In genomic region chr1:159896086-159896930, GRCh38 we compare ENCODE assay signal across 18 cellular contexts. TPM values are rescaled to one million over a fixed set of nuclear protein-coding genes. Genes with fewer than 3 reads are reported as not detected.
A peak's percentile ranks its signal among the peaks of the same experiment; 100 is the strongest.
DNase-seq lines count a peak whose midpoint lies in the region; TF ChIP-seq lines count a peak whose summit lies in the region.
"Had no signal": no experiment of that assay in that cellular context is flagged by ENCODE, and none has a peak within 500 bp of the region (broad histone marks: within the 10 kb centered on the region; RNA-seq: fewer than 3 reads in every experiment).

No MANE protein-coding gene starts in this region.

- TF ChIP-seq POLR2A in stomach (IDR thresholded peaks at IDR 0.05) = no peak

- H3K27ac Mint-ChIP-seq in chondrocyte (ENCODE audit: unreplicated experiment) (peak overlapping the region; percentile 4), neural progenitor cell (no peak overlapping the region)
- H3K27ac Mint-ChIP-seq: activated naive CD4-positive, alpha-beta T cell treated with anti-CD3 and anti-CD28 coated beads, Interleukin-2, amount 50 U/mL, for 24 hours; HFFc6; stimulated activated memory B cell treated with anti-CD40 and anti-IgM and Interleukin-4, amounts not matched to agents 10 μg/mL and 1 μg/mL and 100 μg/mL, for 72 hours had no signal

- H3K27me3 Mint-ChIP-seq in chondrocyte (ENCODE audit: low read depth) (no peaks in the 10 kb centered on the region), neural progenitor cell (ENCODE audit: insufficient read depth, low read depth) (peaks cover 11% of the 10 kb centered on the region)
- H3K27me3 Mint-ChIP-seq: activated naive CD4-positive, alpha-beta T cell treated with anti-CD3 and anti-CD28 coated beads, Interleukin-2, amount 50 U/mL, for 24 hours had no signal

- H3K4me1 Mint-ChIP-seq in chondrocyte (ENCODE audit: low read depth) (peaks cover 19% of the 10 kb centered on the region), neural progenitor cell (peaks cover 21% of the 10 kb centered on the region)

- no peak overlapping the region for H3K9ac ChIP-seq in neural progenitor cell

- peak overlapping the region in 3 of 5 donors; percentile 18 to 36 (median 35) for H3K27ac ChIP-seq in stomach
- H3K27ac ChIP-seq in neural progenitor cell = no peak overlapping the region
- H3K27ac ChIP-seq: tibial artery had no signal

- H3K9me3 Mint-ChIP-seq in chondrocyte (ENCODE audit: low read depth) (no peaks in the 10 kb centered on the region), neural progenitor cell (no peaks in the 10 kb centered on the region)
- H3K9me3 Mint-ChIP-seq: activated naive CD4-positive, alpha-beta T cell treated with anti-CD3 and anti-CD28 coated beads, Interleukin-2, amount 50 U/mL, for 24 hours; activated T-cell treated with anti-CD3 and anti-CD28 coated beads, Interleukin-2, amount 50 U/mL, for 4 hours; HFFc6; neural crest cell; stimulated activated memory B cell treated with anti-CD40 and anti-IgM and Interleukin-4, amounts not matched to agents 10 μg/mL and 1 μg/mL and 100 μg/mL, for 72 hours had no signal

- 44 to 57% (median 51%) methylated on average over 5 of the region's 5 CpGs for WGBS in stomach, 5 donors

- no peak for TF ChIP-seq EP300 in stomach (IDR thresholded peaks at IDR 0.05)

- no peak for TF ChIP-seq CTCF in chondrocyte (IDR thresholded peaks at IDR 0.05)
- TF ChIP-seq CTCF in stomach (IDR thresholded peaks at IDR 0.05) = no peak
- TF ChIP-seq CTCF in neural progenitor cell (IDR thresholded peaks at IDR 0.05) = no peak

- H3K36me3 Mint-ChIP-seq in chondrocyte (ENCODE audit: low read depth) = no peaks in the 10 kb centered on the region
- H3K36me3 Mint-ChIP-seq in neural progenitor cell = no peaks in the 10 kb centered on the region
- H3K36me3 Mint-ChIP-seq: activated naive CD4-positive, alpha-beta T cell treated with anti-CD3 and anti-CD28 coated beads, Interleukin-2, amount 50 U/mL, for 24 hours; stimulated activated memory B cell treated with anti-CD40 and anti-IgM and Interleukin-4, amounts not matched to agents 10 μg/mL and 1 μg/mL and 100 μg/mL, for 72 hours had no signal

- DNase-seq in MV-4-11 (lab: John Stamatoyannopoulos, UW) = peak; percentile 74
- DNase-seq in chondrocyte (ENCODE audit: low spot score) = no peak
- peak; percentile 67 for DNase-seq in medulla oblongata (ENCODE audit: extremely low spot score)
- no peak for DNase-seq in stomach
- DNase-seq in NCI-H748 treated with DMSO at 0.1 percent for 48 hours (lab: John Stamatoyannopoulos, UW) = no peak
- DNase-seq in NCI-H187 (lab: John Stamatoyannopoulos, UW) = no peak
- DNase-seq in neural progenitor cell (ENCODE audit: low spot score) = no peak
- DNase-seq: activated T-cell treated with anti-CD3 and anti-CD28 coated beads, Interleukin-2, amount 50 U/mL, for 4 hours; HFFc6; islet precursor cell; NCI-H526 had no signal

- H3K36me3 ChIP-seq in stomach = no peaks in the 10 kb centered on the region
- no peaks in the 10 kb centered on the region for H3K36me3 ChIP-seq in neural progenitor cell
- H3K36me3 ChIP-seq: tibial artery had no signal

- H3F3A ChIP-seq in neural progenitor cell (ENCODE audit: low read depth) = peaks cover 12% of the 10 kb centered on the region

- intact Hi-C loops in stomach (cut with DNase I; ENCODE audit: low total_unique reads) = no loop called here

- H3K9me3 ChIP-seq in stomach = no peaks in the 10 kb centered on the region
- no peaks in the 10 kb centered on the region for H3K9me3 ChIP-seq in neural progenitor cell (ENCODE audit: low read depth)
- H3K9me3 ChIP-seq: tibial artery had no signal

- peaks cover 20 to 46% (median 32%) of the 10 kb centered on the region in 4 donors for H3K4me1 ChIP-seq in stomach
- H3K4me1 ChIP-seq in neural progenitor cell = peaks cover 9% of the 10 kb centered on the region

- no peak overlapping the region for H3K4me2 ChIP-seq in neural progenitor cell

- H2AFZ ChIP-seq in neural progenitor cell (replicated peaks) = no peak overlapping the region

- H3K27me3 ChIP-seq in stomach (no peaks in the 10 kb centered on the region), neural progenitor cell (peaks cover 15% of the 10 kb centered on the region)
- H3K27me3 ChIP-seq: tibial artery had no signal

- H3K4me3 Mint-ChIP-seq in chondrocyte (ENCODE audit: unreplicated experiment) = no peak overlapping the region
- H3K4me3 Mint-ChIP-seq in neural progenitor cell = no peak overlapping the region
- H3K4me3 Mint-ChIP-seq: activated naive CD4-positive, alpha-beta T cell treated with anti-CD3 and anti-CD28 coated beads, Interleukin-2, amount 50 U/mL, for 24 hours; activated T-cell treated with anti-CD3 and anti-CD28 coated beads, Interleukin-2, amount 50 U/mL, for 4 hours; HFFc6; neural crest cell; stimulated activated memory B cell treated with anti-CD40 and anti-IgM and Interleukin-4, amounts not matched to agents 10 μg/mL and 1 μg/mL and 100 μg/mL, for 72 hours had no signal

- no peaks in the 10 kb centered on the region for H3K79me2 ChIP-seq in neural progenitor cell (ENCODE audit: low read depth)

- H3K4me3 ChIP-seq in stomach = no peak overlapping the region
- no peak overlapping the region for H3K4me3 ChIP-seq in neural progenitor cell
- H3K4me3 ChIP-seq: coronary artery, tibial artery had no signal

- H4K20me1 ChIP-seq in neural progenitor cell (ENCODE audit: low read depth) = no peaks in the 10 kb centered on the region

RNA-seq across cellular contexts. Expression of gene CFAP45, which starts 3.7 kb away (rescaled TPM):
- 0.37 to 0.95 TPM (median 0.73 TPM) in 3 replicates for total RNA-seq in chondrocyte
- 1 to 10 TPM in 1 of 5 donors, under 1 TPM in 1, not detected in 3; 0.73 to 1.0 TPM for total RNA-seq in stomach
- polyA plus RNA-seq in stomach = under 1 TPM in 2 of 3 donors, not detected in 1; 0.30 to 0.31 TPM
- total RNA-seq in neural progenitor cell (ENCODE audit: low replicate concordance) = not detected in 2 replicates
- total RNA-seq: neural crest cell had no signal

RNA-seq across cellular contexts. Expression of gene TAGLN2, which starts 29.0 kb away (rescaled TPM):
- total RNA-seq in chondrocyte (222 to 392 TPM (median 388 TPM) in 3 replicates), stomach (100 to 1,000 TPM in 4 of 5 donors, 10 to 100 TPM in 1; 49.0 to 445 (median 239) TPM), neural progenitor cell (ENCODE audit: low replicate concordance) (3.9 and 12.1 TPM in 2 replicates)
- 1,000 to 10,000 TPM in 1 of 3 donors, 100 to 1,000 TPM in 2; 306 to 1,290 (median 583) TPM for polyA plus RNA-seq in stomach

RNA-seq across cellular contexts. Expression of gene VSIG8, which starts 33.9 kb away (rescaled TPM):
- total RNA-seq in chondrocyte (not detected in 3 replicates), stomach (1 to 10 TPM in 1 of 5 donors, not detected in 4; 2.5 TPM), neural progenitor cell (ENCODE audit: low replicate concordance) (not detected in 2 replicates)
- under 1 TPM in 1 of 3 donors, not detected in 2; 0.30 TPM for polyA plus RNA-seq in stomach
- total RNA-seq: activated T-cell treated with anti-CD3 and anti-CD28 coated beads, Interleukin-2, amount 50 U/mL, for 4 hours; HFFc6; mesenteric fat pad; neural crest cell had no signal
- polyA plus RNA-seq: BJ had no signal

RNA-seq across cellular contexts. Expression of gene IGSF9, which starts 49.1 kb away (rescaled TPM):
- total RNA-seq in chondrocyte (not detected in 3 replicates), stomach (10 to 100 TPM in 3 of 5 donors, 1 to 10 TPM in 2; 4.9 to 36.2 (median 15.6) TPM), neural progenitor cell (ENCODE audit: low replicate concordance) (3.3 and 9.1 TPM in 2 replicates)
- polyA plus RNA-seq in stomach = 1 to 10 TPM; 2.0 to 8.2 (median 7.3) TPM
- total RNA-seq: HFFc6 had no signal
- polyA plus RNA-seq: BJ had no signal

RNA-seq across cellular contexts. Expression of gene SLAMF9, which starts 57.7 kb away (rescaled TPM):
- total RNA-seq in chondrocyte = not detected in 3 replicates
- not detected for total RNA-seq in stomach
- under 1 TPM in 1 of 3 donors, not detected in 2; 0.87 TPM for polyA plus RNA-seq in stomach
- total RNA-seq in neural progenitor cell (ENCODE audit: low replicate concordance) = not detected in 2 replicates
- total RNA-seq: activated T-cell treated with anti-CD3 and anti-CD28 coated beads, Interleukin-2, amount 50 U/mL, for 4 hours; mesenteric fat pad; neural crest cell had no signal
- polyA plus RNA-seq: BJ had no signal

Comparison
In these comparisons a context has a peak if more than half of its experiments do, and no peak if none do; other contexts are left out.
1. DNase-seq: peak in MV-4-11 (single experiment) and medulla oblongata (single experiment); none in chondrocyte (single experiment), stomach (single experiment), NCI-H748 treated with DMSO at 0.1 percent for 48 hours (single experiment), NCI-H187 (0 of 2) and neural progenitor cell (single experiment).